ENCODE assay signal across 7 cellular contexts in the genomic region with DNA sequence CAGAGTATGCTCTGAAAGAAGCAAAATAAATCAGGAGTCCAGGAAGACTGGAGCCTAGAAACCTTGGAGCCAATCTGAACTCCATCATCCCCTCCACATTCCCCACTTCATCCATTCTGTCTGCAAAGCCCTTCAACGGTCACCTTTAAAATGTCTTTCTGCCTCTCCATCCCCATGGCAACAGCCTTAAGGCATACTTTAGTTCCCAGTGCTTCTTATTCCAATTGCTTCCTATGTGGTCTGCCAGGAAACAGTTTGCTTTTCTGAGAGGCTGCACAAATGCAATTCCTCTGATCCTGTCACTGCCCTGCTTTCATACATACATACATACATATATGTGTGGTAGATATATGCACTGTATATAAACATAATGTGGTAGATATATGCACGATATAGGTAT. TPM values are rescaled to one million over a fixed set of nuclear protein-coding genes. Genes with fewer than 3 reads are reported as not detected.
DNase-seq lines count a peak whose midpoint lies in the region; ATAC-seq and TF ChIP-seq lines count a peak whose summit lies in the region.

No MANE protein-coding gene starts in this region.

- H3K27me3 ChIP-seq in CD8-positive, alpha-beta T cell (ENCODE audit: insufficient read depth, low read length), result no peaks in the 10 kb centered on the region
- no peaks in the 10 kb centered on the region for H3K27me3 ChIP-seq in IMR-90 (ENCODE audit: control insufficient read depth, insufficient read depth, low read length)
- H3K27me3 ChIP-seq in ovary, result no peaks in the 10 kb centered on the region

- H2BK20ac ChIP-seq in IMR-90 (ENCODE audit: low read depth, low read length), result no peak overlapping the region

- H3K4me1 Mint-ChIP-seq in CD8-positive, alpha-beta T cell (ENCODE audit: low read depth), result peaks cover 20% of the 10 kb centered on the region

- no peak overlapping the region for H2BK15ac ChIP-seq in IMR-90 (ENCODE audit: low read depth, low read length)

- no peak overlapping the region for H2AK9ac ChIP-seq in IMR-90 (replicated peaks; ENCODE audit: low read depth, low read length, poor library complexity)

- intact Hi-C loops in CD8-positive, alpha-beta T cell (cut with DNase I, micrococcal nuclease), result loop anchor here in 1 of 2 experiments (10.0 kb wide), 2 partner anchors 264 to 1114 kb away; a partner anchor contains a TSS
- intact Hi-C loops in IMR-90 (cut with micrococcal nuclease), result no loop called here
- intact Hi-C loops in ovary (cut with DNase I), result no loop called here

- H3K4me3 ChIP-seq in CD8-positive, alpha-beta T cell (ENCODE audit: low read depth, low read length), result peak overlapping the region; percentile 86
- H3K4me3 ChIP-seq in IMR-90 (ENCODE audit: insufficient read depth, low read depth, low read length), result no peak overlapping the region
- peak overlapping the region; percentile 75 for H3K4me3 ChIP-seq in ovary

- H2BK5ac ChIP-seq in IMR-90 (ENCODE audit: low read depth, low read length, poor library complexity, severe bottlenecking), result no peak overlapping the region

- WGBS in IMR-90 (ENCODE audit: extremely low coverage in 2 of 2, insufficient read length in 1 of 2), 2 experiments, result 50% methylated on average over 1 of the region's 2 CpGs; no CpG with 5 or more reads in 1 of the 2 experiments
- 48 to 57% (median 48%) methylated on average over 2 of the region's 2 CpGs for WGBS in ovary, 3 donors

- H3K79me1 ChIP-seq in IMR-90 (ENCODE audit: low read depth in 1 of 2, low read length in 2 of 2), result peaks cover 3 to 5% of the 10 kb centered on the region in 2 experiments; a peak in 2 of 4 replicates

- H3K9ac ChIP-seq in IMR-90 (ENCODE audit: low read depth, low read length), result no peak overlapping the region

- POLR2A ChIA-PET in CD8-positive, alpha-beta T cell (lab: Charles Lee), result interaction anchor here (0.6 to 1.9 kb wide), 5 partner anchors 37 to 1848 kb away, joined by 3 to 38 read pairs (median 5); a partner anchor contains a TSS
- POLR2A ChIA-PET in IMR-90 (lab: Charles Lee; ENCODE audit: unreplicated experiment), result no interaction called here

- DNase-seq in CD8-positive, alpha-beta T cell, result no peak
- no peak for DNase-seq in IMR-90
- DNase-seq in ovary, result no peak
- DNase-seq in RKO (ENCODE audit: low spot score), result no peak

- no peak overlapping the region for H4K91ac ChIP-seq in IMR-90 (ENCODE audit: insufficient read depth, low read depth, low read length)

- H3K4me1 ChIP-seq in CD8-positive, alpha-beta T cell (ENCODE audit: insufficient read depth, low read length), result peaks cover 12% of the 10 kb centered on the region
- H3K4me1 ChIP-seq in IMR-90 (ENCODE audit: control insufficient read depth, insufficient read depth, low read length), result no peaks in the 10 kb centered on the region
- no peaks in the 10 kb centered on the region for H3K4me1 ChIP-seq in ovary (ENCODE audit: insufficient read depth)

- ATAC-seq in CD8-positive, alpha-beta T cell, result no peak
- ATAC-seq in IMR-90 (ENCODE audit: low read depth), result no peak
- ATAC-seq in GM18870 (IDR thresholded peaks at IDR 0.05; ENCODE audit: unreplicated experiment), result no peak
- ATAC-seq in HG03520 (IDR thresholded peaks at IDR 0.05; ENCODE audit: unreplicated experiment), result no peak

- TF ChIP-seq RAD21 in IMR-90 (IDR thresholded peaks at IDR 0.05; ENCODE audit: low read length), result no peak

- no peak overlapping the region for H3K56ac ChIP-seq in IMR-90 (ENCODE audit: extremely low read depth, insufficient read depth, low read length)

- no peaks in the 10 kb centered on the region for H3K36me3 ChIP-seq in CD8-positive, alpha-beta T cell (ENCODE audit: insufficient read depth, low read length)
- H3K36me3 ChIP-seq in IMR-90 (ENCODE audit: control insufficient read depth, insufficient read depth, low read length) (no peaks in the 10 kb centered on the region), ovary (no peaks in the 10 kb centered on the region)

- no peaks in the 10 kb centered on the region for H3K9me3 ChIP-seq in CD8-positive, alpha-beta T cell (ENCODE audit: low read length)
- no peaks in the 10 kb centered on the region for H3K9me3 ChIP-seq in IMR-90 (ENCODE audit: control insufficient read depth, insufficient read depth, low read length)
- H3K9me3 ChIP-seq in ovary, result no peaks in the 10 kb centered on the region

- no peak overlapping the region for H3K27ac ChIP-seq in CD8-positive, alpha-beta T cell (ENCODE audit: low read depth, low read length)
- H3K27ac ChIP-seq in IMR-90 (ENCODE audit: insufficient read depth, low read length) (no peak overlapping the region), cingulate gyrus (ENCODE audit: low read depth, low read length) (peak overlapping the region; percentile 75), ovary (no peak overlapping the region)

- H3K18ac ChIP-seq in IMR-90 (ENCODE audit: low read depth, low read length), result no peak overlapping the region

- no peak overlapping the region for H3K14ac ChIP-seq in IMR-90 (replicated peaks; ENCODE audit: low read depth, low read length)

- H3K36me3 Mint-ChIP-seq in CD8-positive, alpha-beta T cell, result peaks cover 8% of the 10 kb centered on the region

- no peak for TF ChIP-seq CTCF in CD8-positive, alpha-beta T cell (IDR thresholded peaks at IDR 0.05)
- TF ChIP-seq CTCF in IMR-90 (conservative IDR thresholded peaks at IDR 0.05; ENCODE audit: low read depth, low read length) (no peak), ovary (IDR thresholded peaks at IDR 0.05) (no peak)

- CTCF ChIA-PET in CD8-positive, alpha-beta T cell (lab: Charles Lee), result interaction anchor here (1.0 to 1.1 kb wide), 2 partner anchors 25 to 38 kb away, joined by 3 to 5 read pairs; no protein-coding TSS in a partner anchor
- CTCF ChIA-PET in IMR-90 (lab: Yijun Ruan, JAX), result no interaction called here

- peak overlapping the region; percentile 9 to 88; a peak in 3 of 4 replicates for H4K8ac ChIP-seq in IMR-90 (ENCODE audit: low read depth in 2 of 2, low read length in 2 of 2)

- no peak overlapping the region for H2AK5ac ChIP-seq in IMR-90 (ENCODE audit: low read depth, low read length)

- no peak for TF ChIP-seq EP300 in ovary (IDR thresholded peaks at IDR 0.05)

- no peak overlapping the region for H2AFZ ChIP-seq in IMR-90 (replicated peaks; ENCODE audit: low read length, poor library complexity)

- H2BK120ac ChIP-seq in IMR-90 (ENCODE audit: low read depth, low read length), result no peak overlapping the region

- no peaks in the 10 kb centered on the region for H3K9me1 ChIP-seq in IMR-90 (ENCODE audit: insufficient read depth, low read length)

- H3K27ac Mint-ChIP-seq in CD8-positive, alpha-beta T cell, result peak overlapping the region; percentile 97

- TF ChIP-seq POLR2A in IMR-90 (IDR thresholded peaks at IDR 0.05; ENCODE audit: low read depth, low read length) (no peak), ovary (IDR thresholded peaks at IDR 0.05) (no peak)

- in situ Hi-C loops in IMR-90 (cut with MboI; ENCODE audit: low sequenced_read_pairs), result no loop called here

- no peak overlapping the region for H3K4ac ChIP-seq in IMR-90 (ENCODE audit: low read depth, low read length)

- dilution Hi-C loops in IMR-90 (cut with HindIII; ENCODE audit: low sequenced_read_pairs, unreplicated experiment), result no loop called here

- no peak overlapping the region for H4K5ac ChIP-seq in IMR-90 (ENCODE audit: low read depth, low read length)

- no TSS peak for BruUV-seq in IMR-90 (replicated peaks; lab: Mats Ljungman, UMichigan)

- peak overlapping the region; percentile 93 for H3K4me3 Mint-ChIP-seq in CD8-positive, alpha-beta T cell

- H3K9me3 Mint-ChIP-seq in CD8-positive, alpha-beta T cell, result no peaks in the 10 kb centered on the region

- no peak overlapping the region for H3K23ac ChIP-seq in IMR-90 (ENCODE audit: low read depth, low read length)

- H4K20me1 ChIP-seq in IMR-90 (ENCODE audit: insufficient read depth, low read length), result no peaks in the 10 kb centered on the region

- H3K27me3 Mint-ChIP-seq in CD8-positive, alpha-beta T cell (ENCODE audit: low read depth), result no peaks in the 10 kb centered on the region

- peak overlapping the region; percentile 77 for H3K4me2 ChIP-seq in IMR-90 (ENCODE audit: low read depth, low read length)

TF ChIP-seq in IMR-90, 13 proteins besides CTCF, POLR2A, EP300 and RAD21 (continues in another document):
- TF ChIP-seq BHLHE40 (IDR thresholded peaks at IDR 0.05; ENCODE audit: low read depth, low read length) (no peak), CEBPB (IDR thresholded peaks at IDR 0.05; ENCODE audit: low read depth, low read length) (no peak), RFX5 (IDR thresholded peaks at IDR 0.05; ENCODE audit: low read depth, low read length) (no peak), SMC3 (IDR thresholded peaks at IDR 0.05; ENCODE audit: low read depth, low read length) (no peak), NFE2L2 (IDR thresholded peaks at IDR 0.05; ENCODE audit: low read depth, low read length) (no peak), RCOR1 (IDR thresholded peaks at IDR 0.05; ENCODE audit: insufficient replicate concordance, low read length) (no peak), FOS (IDR thresholded peaks at IDR 0.05; ENCODE audit: low read depth, low read length) (no peak), CHD1 (IDR thresholded peaks at IDR 0.05; ENCODE audit: low read depth, low read length) (no peak)
- TF ChIP-seq, protein P1, sequence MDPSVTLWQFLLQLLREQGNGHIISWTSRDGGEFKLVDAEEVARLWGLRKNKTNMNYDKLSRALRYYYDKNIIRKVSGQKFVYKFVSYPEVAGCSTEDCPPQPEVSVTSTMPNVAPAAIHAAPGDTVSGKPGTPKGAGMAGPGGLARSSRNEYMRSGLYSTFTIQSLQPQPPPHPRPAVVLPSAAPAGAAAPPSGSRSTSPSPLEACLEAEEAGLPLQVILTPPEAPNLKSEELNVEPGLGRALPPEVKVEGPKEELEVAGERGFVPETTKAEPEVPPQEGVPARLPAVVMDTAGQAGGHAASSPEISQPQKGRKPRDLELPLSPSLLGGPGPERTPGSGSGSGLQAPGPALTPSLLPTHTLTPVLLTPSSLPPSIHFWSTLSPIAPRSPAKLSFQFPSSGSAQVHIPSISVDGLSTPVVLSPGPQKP (IDR thresholded peaks at IDR 0.05; ENCODE audit: borderline replicate concordance, low read depth, low read length), result no peak

RNA-seq across cellular contexts. Expression of a gene that starts 0.8 kb away (rescaled TPM):
- 10 to 100 TPM; 13.0 to 14.7 TPM for total RNA-seq in CD8-positive, alpha-beta T cell
- total RNA-seq in IMR-90 (2012; rRNA removed), result 22.4 and 26.7 TPM in 2 replicates
- polyA plus RNA-seq in IMR-90 (2012; rRNA removed), result 29.2 and 31.8 TPM in 2 replicates
- polyA plus RNA-seq in IMR-90 (2012; cell fraction: cytosol; rRNA removed), result 28.2 and 30.8 TPM in 2 replicates
- polyA plus RNA-seq in IMR-90 (2012; cell fraction: nucleus; rRNA removed; ENCODE audit: low replicate concordance), result 9.7 and 16.0 TPM in 2 replicates
- total RNA-seq in ovary, result 10 to 100 TPM; 28.9 to 47.5 (median 38.4) TPM
- 10 to 100 TPM; 30.9 to 38.7 TPM for polyA plus RNA-seq in ovary

RNA-seq across cellular contexts. Expression of a gene that starts 38.5 kb away (rescaled TPM):
- 1 to 10 TPM; 2.1 to 2.8 TPM for total RNA-seq in CD8-positive, alpha-beta T cell
- total RNA-seq in IMR-90 (2012; rRNA removed) (1.1 and 2.0 TPM in 2 replicates), ovary (10 to 100 TPM in 1 of 7 donors, 1 to 10 TPM in 6; 4.0 to 12.1 (median 8.1) TPM)
- polyA plus RNA-seq in IMR-90 (2012; rRNA removed) (0.26 and 0.30 TPM in 2 replicates), ovary (1 to 10 TPM; 2.8 to 8.2 TPM)
- 0.11 and 0.13 TPM in 2 replicates for polyA plus RNA-seq in IMR-90 (2012; cell fraction: cytosol; rRNA removed)
- polyA plus RNA-seq in IMR-90 (2012; cell fraction: nucleus; rRNA removed; ENCODE audit: low replicate concordance), result 0.32 and 0.86 TPM in 2 replicates
